8 cellular contexts compared by ENCODE assay signal in the genomic region with DNA sequence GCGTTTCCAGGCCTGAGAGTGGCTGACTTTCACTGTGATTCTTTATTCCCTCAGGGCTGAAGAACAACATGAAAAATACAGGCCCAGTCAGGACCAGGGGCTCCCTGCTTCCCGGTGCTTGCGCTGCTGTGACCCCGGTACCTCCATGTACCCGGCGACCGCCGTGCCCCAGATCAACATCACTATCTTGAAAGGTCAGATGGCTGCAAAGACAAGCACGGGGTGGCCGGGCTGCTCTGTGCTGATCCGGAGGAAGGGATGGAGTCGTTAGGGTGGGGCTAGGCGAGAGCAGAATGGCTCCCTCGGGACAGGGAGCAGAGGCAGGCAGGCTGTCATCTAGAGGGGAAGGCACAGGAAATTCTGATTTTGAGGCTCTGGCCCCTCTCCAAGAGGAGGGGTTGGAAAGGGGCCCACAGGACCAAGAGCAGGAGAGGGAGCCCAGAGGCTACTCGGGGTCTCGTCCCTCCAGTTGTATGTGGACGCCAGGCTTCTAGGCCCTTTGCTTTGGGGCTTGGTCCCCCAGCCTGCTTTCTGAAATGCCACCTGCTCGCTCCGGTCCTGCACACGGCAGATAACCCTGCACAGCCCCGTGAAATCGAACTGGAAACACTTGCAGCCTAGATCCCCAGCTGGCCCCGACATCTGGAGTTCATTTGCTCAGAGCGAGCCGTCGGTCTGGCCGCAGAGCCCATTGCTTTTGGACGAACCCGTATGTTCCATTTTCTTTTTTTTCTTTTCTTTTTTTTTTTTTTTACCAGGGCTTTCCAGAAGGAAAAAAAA. TPM values are rescaled to one million over a fixed set of nuclear protein-coding genes. Genes with fewer than 3 reads are reported as not detected.
DNase-seq lines count a peak whose midpoint lies in the region; ATAC-seq lines count a peak whose summit lies in the region.

No MANE protein-coding gene starts in this region.

- peak; percentile 90 for ATAC-seq in sciatic nerve
- ATAC-seq in HG02884 (IDR thresholded peaks at IDR 0.05; ENCODE audit: unreplicated experiment) = no peak
- ATAC-seq in HG02973 (IDR thresholded peaks at IDR 0.05; ENCODE audit: unreplicated experiment) = no peak

- peaks cover 43% of the 10 kb centered on the region for H3K4me1 ChIP-seq in BLaER1

- peak overlapping the region; percentile 88 for H3K4me2 ChIP-seq in BLaER1

- peak overlapping the region; percentile 30; the same call in 1 of the 2 replicates for H3K27ac ChIP-seq in BLaER1

- no peak overlapping the region for H3K4me3 ChIP-seq in BLaER1

- DNase-seq in NCI-H524 treated with DMSO at 0.1 percent for 48 hours (lab: John Stamatoyannopoulos, UW) (peak; percentile 89), fibroblast of the conjunctiva (ENCODE audit: low read depth) (peak; percentile 59), sciatic nerve (ENCODE audit: low spot score) (peak; percentile 78), NCI-H748 (lab: John Stamatoyannopoulos, UW; ENCODE audit: unreplicated experiment) (no peak)
- DNase-seq in stimulated activated CD4-positive, alpha-beta T cell treated with anti-CD3 and anti-CD28 coated beads, Interleukin-2, amount 100 ng/mL, for 48 hours = no peak

- H3K9me3 ChIP-seq in BLaER1 = no peaks in the 10 kb centered on the region

- H3K9ac ChIP-seq in BLaER1 = peak overlapping the region; percentile 41; the same call in 1 of the 2 replicates

- H3K27me3 ChIP-seq in BLaER1 = no peaks in the 10 kb centered on the region

- no peaks in the 10 kb centered on the region for H4K20me1 ChIP-seq in BLaER1

- H3K36me3 ChIP-seq in BLaER1 = no peaks in the 10 kb centered on the region

- intact Hi-C loops in sciatic nerve (cut with DNase I) = no loop called here

RNA-seq across cellular contexts. Expression of a gene that starts 22.7 kb away (rescaled TPM):
- 22.6 TPM for total RNA-seq in sciatic nerve

RNA-seq across cellular contexts. Expression of a gene that starts 27.9 kb away (rescaled TPM):
- total RNA-seq in sciatic nerve = 57.3 TPM

RNA-seq across cellular contexts. Expression of a gene that starts 37.1 kb away (rescaled TPM):
- 28.9 TPM for total RNA-seq in sciatic nerve

Comparison
In these comparisons a context has a peak if more than half of its experiments do, and no peak if none do; other contexts are left out.
1. DNase-seq: peak in NCI-H524 treated with DMSO at 0.1 percent for 48 hours (single experiment), fibroblast of the conjunctiva (single experiment) and sciatic nerve (single experiment); none in NCI-H748 (single experiment) and stimulated activated CD4-positive, alpha-beta T cell treated with anti-CD3 and anti-CD28 coated beads, Interleukin-2, amount 100 ng/mL, for 48 hours (0 of 2).